14 cellular contexts compared by ENCODE assay signal in genomic region chr13:23867027-23867491, GRCh38. TPM values are rescaled to one million over a fixed set of nuclear protein-coding genes. Genes with fewer than 3 reads are reported as not detected.
DNase-seq lines count a peak whose midpoint lies in the region; ATAC-seq, FAIRE-seq and TF ChIP-seq lines count a peak whose summit lies in the region.
"Had no signal": no experiment of that assay in that cellular context is flagged by ENCODE, and none has a peak within 500 bp of the region (broad histone marks: within the 10 kb centered on the region; RNA-seq: fewer than 3 reads in every experiment).

No MANE protein-coding gene starts in this region.

- peak overlapping the region in 1 of 2 experiments; percentile 38; a peak in 1 of 4 replicates for H3K9ac ChIP-seq in K562 (ENCODE audit: insufficient read depth in 1 of 2, low read depth in 2 of 2, low read length in 2 of 2)

- no peak for DNase-seq in left cardiac atrium
- no peak for DNase-seq in heart left ventricle
- DNase-seq in K562 (ENCODE audit: extremely low read depth in 1 of 4, low spot score in 3 of 4), result peak in 3 of 4 experiments; percentile 12 to 45 (median 24)
- DNase-seq in iris pigment epithelial cell (ENCODE audit: low read depth), result peak; percentile 85
- DNase-seq in NK-92 treated with Interleukin-12 subunit alpha and Interleukin-12 subunit beta, amount 100 ng/mL, for 24 hours (lab: John Stamatoyannopoulos, UW), result no peak
- DNase-seq in activated CD4-positive, alpha-beta memory T cell treated with anti-CD3 and anti-CD28 coated beads, Interleukin-2, amount 10 ng/mL, durations not matched to agents 7 days and 5 days, result no peak
- no peak for DNase-seq in nephron progenitor cell
- DNase-seq: activated T-cell treated with anti-CD3 and anti-CD28 coated beads for 4 hours; hippocampal formation; NCI-H2107; pancreas; stimulated activated CD4-positive, alpha-beta T cell treated with anti-CD3 and anti-CD28 coated beads, Interleukin-15, amount 100 ng/mL, for 24 hours had no signal

- TF ChIP-seq CTCF in heart left ventricle (IDR thresholded peaks at IDR 0.05), result no peak
- no peak for TF ChIP-seq CTCF in K562 (IDR thresholded peaks at IDR 0.05 in 2 of 3, conservative IDR thresholded peaks at IDR 0.05 in 1 of 3; ENCODE audit: insufficient read depth in 2 of 3, low read depth in 1 of 3, low read length in 3 of 3)
- no peak for TF ChIP-seq CTCF in nephron progenitor cell (IDR thresholded peaks at IDR 0.05)

- no peaks in the 10 kb centered on the region for H3K9me3 Mint-ChIP-seq in activated CD4-positive, alpha-beta memory T cell treated with anti-CD3 and anti-CD28 coated beads, Interleukin-2, amount 10 ng/mL, durations not matched to agents 7 days and 5 days
- no peaks in the 10 kb centered on the region for H3K9me3 Mint-ChIP-seq in nephron progenitor cell
- H3K9me3 Mint-ChIP-seq: memory B cell had no signal

- H3K27me3 Mint-ChIP-seq in activated CD4-positive, alpha-beta memory T cell treated with anti-CD3 and anti-CD28 coated beads, Interleukin-2, amount 10 ng/mL, durations not matched to agents 7 days and 5 days, result no peaks in the 10 kb centered on the region
- no peaks in the 10 kb centered on the region for H3K27me3 Mint-ChIP-seq in nephron progenitor cell (ENCODE audit: low read depth, poor library complexity)
- H3K27me3 Mint-ChIP-seq: memory B cell had no signal

- no peak overlapping the region; the same call in 1 of the 2 replicates for H3K4me2 ChIP-seq in K562 (ENCODE audit: insufficient read depth, low read length)

- no peak overlapping the region for H3K27ac Mint-ChIP-seq in activated CD4-positive, alpha-beta memory T cell treated with anti-CD3 and anti-CD28 coated beads, Interleukin-2, amount 10 ng/mL, durations not matched to agents 7 days and 5 days
- no peak overlapping the region for H3K27ac Mint-ChIP-seq in nephron progenitor cell
- H3K27ac Mint-ChIP-seq: memory B cell had no signal

- H3K79me2 ChIP-seq in K562 (ENCODE audit: control insufficient read depth, insufficient read depth, low read length), result no peaks in the 10 kb centered on the region

- H3K36me3 ChIP-seq in heart left ventricle (peaks cover 0 to 17% (median 10%) of the 10 kb centered on the region in 9 donors), K562 (ENCODE audit: control insufficient read depth, insufficient read depth, low read length) (peaks cover 3% of the 10 kb centered on the region; the same call in 1 of the 3 replicates)
- H3K36me3 ChIP-seq: pancreas had no signal

- ATAC-seq in left cardiac atrium (peak; percentile 50 to 86), heart left ventricle (no peak), K562 (peak; percentile 65), HG03175 (IDR thresholded peaks at IDR 0.05; ENCODE audit: unreplicated experiment) (no peak)
- ATAC-seq: pancreas had no signal

- H3K9me1 ChIP-seq in K562 (ENCODE audit: control insufficient read depth, insufficient read depth, low read length), result no peaks in the 10 kb centered on the region

- WGBS in heart left ventricle, 4 donors, result 84 to 88% (median 86%) methylated on average over 8 of the region's 8 CpGs
- 70% methylated on average over 8 of the region's 8 CpGs for WGBS in K562 (ENCODE audit: insufficient coverage, low coverage, missing lambda C conversion rate)

- peaks cover 4% of the 10 kb centered on the region for H3K4me1 Mint-ChIP-seq in activated CD4-positive, alpha-beta memory T cell treated with anti-CD3 and anti-CD28 coated beads, Interleukin-2, amount 10 ng/mL, durations not matched to agents 7 days and 5 days
- peaks cover 6% of the 10 kb centered on the region for H3K4me1 Mint-ChIP-seq in nephron progenitor cell

- no TSS peak for BruUV-seq in K562 (replicated peaks; lab: Mats Ljungman, UMichigan)

- TF ChIP-seq POLR2A in heart left ventricle (IDR thresholded peaks at IDR 0.05) (no peak), K562 (conservative IDR thresholded peaks at IDR 0.05) (no peak)

- no peak for TF ChIP-seq RAD21 in K562 (CRISPR knock-in tag; conservative IDR thresholded peaks at IDR 0.05 in 1 of 2, IDR thresholded peaks at IDR 0.05 in 1 of 2)

- H3K4me1 ChIP-seq in heart left ventricle, result peaks cover 0 to 8% (median 0%) of the 10 kb centered on the region in 12 donors
- H3K4me1 ChIP-seq in K562 (replicated peaks in 1 of 2; ENCODE audit: control insufficient read depth in 2 of 2, insufficient read depth in 2 of 2, low read length in 2 of 2), result peaks cover 11 to 17% of the 10 kb centered on the region in 2 experiments; a peak in 3 of 5 replicates
- H3K4me1 ChIP-seq: pancreas had no signal

- no peak overlapping the region for H3K4me3 Mint-ChIP-seq in activated CD4-positive, alpha-beta memory T cell treated with anti-CD3 and anti-CD28 coated beads, Interleukin-2, amount 10 ng/mL, durations not matched to agents 7 days and 5 days
- H3K4me3 Mint-ChIP-seq in nephron progenitor cell, result no peak overlapping the region
- H3K4me3 Mint-ChIP-seq: memory B cell had no signal

- intact Hi-C loops in left cardiac atrium (cut with DNase I), result loop anchor here (5.0 to 10.0 kb wide), 2 partner anchors 150 to 152 kb away; no protein-coding TSS in a partner anchor
- intact Hi-C loops in heart left ventricle (cut with DNase I), result loop anchor here in 3 of 10 donors (5.0 to 10.0 kb wide), 3 partner anchors 150 to 295 kb away; partner anchors contain the start of gene TNFRSF19 (in 1 of the 3)
- intact Hi-C loops in K562 (cut with micrococcal nuclease), result no loop called here

- POLR2A ChIA-PET in K562 (lab: Yijun Ruan, JAX), result no interaction called here
- POLR2A ChIA-PET in activated CD4-positive, alpha-beta memory T cell treated with anti-CD3 and anti-CD28 coated beads, Interleukin-2, amount 10 ng/mL, durations not matched to agents 7 days and 5 days (lab: Charles Lee), result no interaction called here

- H3K9me3 ChIP-seq in heart left ventricle (no peaks in the 10 kb centered on the region), K562 (replicated peaks; ENCODE audit: control insufficient read depth, insufficient read depth, low read depth, low read length) (no peaks in the 10 kb centered on the region)
- H3K9me3 ChIP-seq: pancreas had no signal

- H2AFZ ChIP-seq in K562 (ENCODE audit: low read depth, low read length), result peak overlapping the region; percentile 88

- H3K36me3 Mint-ChIP-seq in activated CD4-positive, alpha-beta memory T cell treated with anti-CD3 and anti-CD28 coated beads, Interleukin-2, amount 10 ng/mL, durations not matched to agents 7 days and 5 days (ENCODE audit: low read depth), result no peaks in the 10 kb centered on the region
- H3K36me3 Mint-ChIP-seq in nephron progenitor cell (ENCODE audit: low read depth), result peaks cover 4% of the 10 kb centered on the region

- H3K4me3 ChIP-seq in heart left ventricle (no peak overlapping the region), K562 (no peak overlapping the region)
- H3K4me3 ChIP-seq: pancreas had no signal

- TF ChIP-seq EP300 in K562 (IDR thresholded peaks at IDR 0.05; ENCODE audit: low read length), result no peak

- H3K27ac ChIP-seq in heart left ventricle (no peak overlapping the region), K562 (ENCODE audit: extremely low read depth, low read depth, low read length) (peak overlapping the region; percentile 79)
- H3K27ac ChIP-seq: pancreas had no signal

- H4K20me1 ChIP-seq in K562 (replicated peaks; ENCODE audit: control insufficient read depth, insufficient read depth, low read length), result no peaks in the 10 kb centered on the region

- in situ Hi-C loops in K562 (cut with MboI), result no loop called here

- CTCF ChIA-PET in K562 (lab: Yijun Ruan, JAX; ENCODE audit: low intra/inter-chr PET ratio), result no interaction called here
- CTCF ChIA-PET in activated CD4-positive, alpha-beta memory T cell treated with anti-CD3 and anti-CD28 coated beads, Interleukin-2, amount 10 ng/mL, durations not matched to agents 7 days and 5 days (lab: Charles Lee), result no interaction called here

- H3K27me3 ChIP-seq in heart left ventricle, result no peaks in the 10 kb centered on the region
- no peaks in the 10 kb centered on the region for H3K27me3 ChIP-seq in K562 (ENCODE audit: control insufficient read depth in 2 of 2, insufficient read depth in 2 of 2, low read length in 2 of 2)
- H3K27me3 ChIP-seq: pancreas had no signal

- peak; percentile 32 for FAIRE-seq in K562 (lab: Jason Lieb, UNC)
- FAIRE-seq: pancreas had no signal

RNA-seq across cellular contexts. Expression of gene MIPEP, which starts 22.1 kb away (rescaled TPM):
- 10 to 100 TPM; 46.0 to 64.6 TPM for total RNA-seq in left cardiac atrium
- 10 to 100 TPM; 21.5 to 88.1 (median 42.1) TPM for total RNA-seq in heart left ventricle
- polyA plus RNA-seq in heart left ventricle, result 10 to 100 TPM; 26.0 to 58.6 TPM
- 9.8 and 11.3 TPM in 2 replicates for total RNA-seq in K562 (2011; cell fraction: chromatin; rRNA removed; ENCODE audit: low replicate concordance)
- 12.8 and 12.9 TPM in 2 replicates for total RNA-seq in K562 (2011; cell fraction: nucleolus; rRNA removed)
- 9.3 and 10.2 TPM in 2 replicates for total RNA-seq in K562 (2011; cell fraction: nucleoplasm; rRNA removed)
- 12.9 and 15.3 TPM in 2 replicates for total RNA-seq in K562 (2014; rRNA removed)
- 14.2 and 14.7 TPM in 2 replicates for total RNA-seq in K562 (2014; rRNA removed; fragmentation: Illumina TruSeq; extraction: Trizol)
- total RNA-seq in K562 (2015; rRNA removed; fragmentation: Illumina TruSeq; extraction: Trizol), result 13.1 and 13.3 TPM in 2 replicates
- total RNA-seq in K562 (2021), result 15.2 and 17.4 TPM in 2 replicates
- polyA plus RNA-seq in K562 (2011; rRNA removed), result 15.5 and 19.3 TPM in 2 replicates
- 9.8 and 11.4 TPM in 2 replicates for polyA plus RNA-seq in K562 (2011; cell fraction: cytosol; rRNA removed)
- polyA plus RNA-seq in K562 (2011; cell fraction: nucleus; rRNA removed), result 10.6 and 11.3 TPM in 2 replicates
- polyA plus RNA-seq in K562 (2012), result 10.8 and 21.2 TPM in 2 replicates
- polyA plus RNA-seq in K562 (2014; fragmentation: Illumina TruSeq; extraction: Trizol), result 11.2 and 11.7 TPM in 2 replicates
- polyA plus RNA-seq in K562 (2014; fragmentation: Nextera tagmentation; extraction: Ambion mirVana), result 1 to 10 TPM; 1.7 to 5.6 TPM
- 10.4 and 16.0 TPM in 2 replicates for polyA plus RNA-seq in K562 (2014; rRNA removed)
- 18.9 and 21.8 TPM in 2 replicates for polyA minus RNA-seq in K562 (2011; rRNA and poly(A)+ RNA removed)
- polyA minus RNA-seq in K562 (2011; cell fraction: cytosol; rRNA and poly(A)+ RNA removed), result 4.3 and 7.6 TPM in 2 replicates
- 12.8 and 12.9 TPM in 2 replicates for polyA minus RNA-seq in K562 (2011; cell fraction: nucleus; rRNA and poly(A)+ RNA removed)
- total RNA-seq in activated CD4-positive, alpha-beta memory T cell treated with anti-CD3 and anti-CD28 coated beads, Interleukin-2, amount 10 ng/mL, durations not matched to agents 7 days and 5 days, result 1 to 10 TPM; 8.6 to 8.8 TPM

RNA-seq across cellular contexts. Expression of gene C1QTNF9B, which starts 30.2 kb away (rescaled TPM):
- total RNA-seq in left cardiac atrium, result 1 to 10 TPM in 1 of 2 donors, not detected in 1; 1.3 TPM
- 1 to 10 TPM in 2 of 9 donors, under 1 TPM in 4, not detected in 3; 0.37 to 2.0 (median 0.56) TPM for total RNA-seq in heart left ventricle
- 1 to 10 TPM; 1.8 to 3.1 TPM for polyA plus RNA-seq in heart left ventricle
- total RNA-seq in K562 (2011; cell fraction: chromatin; rRNA removed; ENCODE audit: low replicate concordance), result 0.62 and 0.90 TPM in 2 replicates
- 0.39 TPM in 1 of 2 replicates, not detected in the other for total RNA-seq in K562 (2011; cell fraction: nucleolus; rRNA removed)
- total RNA-seq in K562 (2011; cell fraction: nucleoplasm; rRNA removed), result 0.44 TPM in 1 of 2 replicates, not detected in the other
- total RNA-seq in K562 (2014; rRNA removed), result 0.32 TPM in 1 of 2 replicates, not detected in the other
- total RNA-seq in K562 (2014; rRNA removed; fragmentation: Illumina TruSeq; extraction: Trizol), result 0.19 and 0.22 TPM in 2 replicates
- not detected in 2 replicates for total RNA-seq in K562 (2015; rRNA removed; fragmentation: Illumina TruSeq; extraction: Trizol)
- 0.25 and 0.38 TPM in 2 replicates for total RNA-seq in K562 (2021)
- not detected in 2 replicates for polyA plus RNA-seq in K562 (2011; rRNA removed)
- not detected in 2 replicates for polyA plus RNA-seq in K562 (2011; cell fraction: cytosol; rRNA removed)
- polyA plus RNA-seq in K562 (2011; cell fraction: nucleus; rRNA removed), result 0.16 TPM in 1 of 2 replicates, not detected in the other
- polyA plus RNA-seq in K562 (2012), result 0.52 and 2.0 TPM in 2 replicates
- polyA plus RNA-seq in K562 (2014; fragmentation: Illumina TruSeq; extraction: Trizol), result 0.50 and 0.55 TPM in 2 replicates
- polyA plus RNA-seq in K562 (2014; fragmentation: Nextera tagmentation; extraction: Ambion mirVana), result under 1 TPM in 1 of 2 experiments, not detected in 1; 0.14 TPM
- 0.42 and 0.94 TPM in 2 replicates for polyA plus RNA-seq in K562 (2014; rRNA removed)
- polyA minus RNA-seq in K562 (2011; rRNA and poly(A)+ RNA removed), result 0.30 TPM in 1 of 2 replicates, not detected in the other
- not detected in 2 replicates for polyA minus RNA-seq in K562 (2011; cell fraction: cytosol; rRNA and poly(A)+ RNA removed)
- not detected in 2 replicates for polyA minus RNA-seq in K562 (2011; cell fraction: nucleus; rRNA and poly(A)+ RNA removed)
- not detected for total RNA-seq in activated CD4-positive, alpha-beta memory T cell treated with anti-CD3 and anti-CD28 coated beads, Interleukin-2, amount 10 ng/mL, durations not matched to agents 7 days and 5 days

Comparison
In these comparisons a context has a peak if more than half of its experiments do, and no peak if none do; other contexts are left out.
1. ATAC-seq: peak in left cardiac atrium (2 of 2) and K562 (single experiment); none in heart left ventricle (0 of 4) and HG03175 (single experiment).
2. DNase-seq: peak in K562 (3 of 4) and iris pigment epithelial cell (single experiment); none in left cardiac atrium (single experiment), heart left ventricle (0 of 5), NK-92 treated with Interleukin-12 subunit alpha and Interleukin-12 subunit beta, amount 100 ng/mL, for 24 hours (single experiment), activated CD4-positive, alpha-beta memory T cell treated with anti-CD3 and anti-CD28 coated beads, Interleukin-2, amount 10 ng/mL, durations not matched to agents 7 days and 5 days (single experiment) and nephron progenitor cell (single experiment).